9 cellular contexts compared by ENCODE assay signal in the genomic region with DNA sequence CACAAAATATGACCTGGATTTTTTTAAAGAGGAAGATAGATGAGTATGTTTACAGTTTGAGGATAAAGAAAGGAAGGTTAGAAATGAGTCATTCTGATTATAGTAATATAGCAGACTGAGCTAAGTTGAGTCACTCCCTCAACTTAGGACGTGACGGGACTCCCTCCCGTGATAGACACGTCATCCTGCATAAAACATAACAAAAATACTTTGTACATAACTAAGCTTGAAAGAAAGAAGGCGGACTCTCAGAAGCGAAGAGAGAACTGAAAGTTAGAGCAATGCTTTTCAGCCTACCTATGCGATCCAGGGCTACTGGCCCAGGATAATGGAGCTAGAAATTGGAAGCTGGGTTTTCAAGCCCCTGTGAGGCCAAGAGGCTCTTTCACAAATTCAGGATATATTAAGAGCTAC. TPM values are rescaled to one million over a fixed set of nuclear protein-coding genes. Genes with fewer than 3 reads are reported as not detected.
A peak's percentile ranks its signal among the peaks of the same experiment; 100 is the strongest.
DNase-seq lines count a peak whose midpoint lies in the region; ATAC-seq and TF ChIP-seq lines count a peak whose summit lies in the region.
"Had no signal": no experiment of that assay in that cellular context is flagged by ENCODE, and none has a peak within 500 bp of the region (broad histone marks: within the 10 kb centered on the region; RNA-seq: fewer than 3 reads in every experiment).

No MANE protein-coding gene starts in this region.

- no peaks in the 10 kb centered on the region for H3K27me3 ChIP-seq in SU-DHL-6 (ENCODE audit: low read length)
- no peaks in the 10 kb centered on the region for H3K27me3 ChIP-seq in gastrocnemius medialis
- H3K27me3 ChIP-seq in esophagus muscularis mucosa: no peaks in the 10 kb centered on the region
- H3K27me3 ChIP-seq: BLaER1 treated with 17β-estradiol and CSF1 and Interleukin-3, amounts not matched to agents 10 nM and 100 nM had no signal

- H3K27ac Mint-ChIP-seq in chondrocyte (ENCODE audit: unreplicated experiment): peak overlapping the region; percentile 98

- TF ChIP-seq CTCF in SU-DHL-6 (IDR thresholded peaks at IDR 0.05; ENCODE audit: insufficient read depth, low read length, poor library complexity, severe bottlenecking): no peak
- TF ChIP-seq CTCF in chondrocyte (IDR thresholded peaks at IDR 0.05): no peak
- TF ChIP-seq CTCF in gastrocnemius medialis (IDR thresholded peaks at IDR 0.05 in 4 of 5, conservative IDR thresholded peaks at IDR 0.05 in 1 of 5): no peak
- TF ChIP-seq CTCF in esophagus muscularis mucosa (IDR thresholded peaks at IDR 0.05): no peak

- H3K4me3 ChIP-seq in SU-DHL-6 (ENCODE audit: insufficient read depth, low read length, poor library complexity, severe bottlenecking) (no peak overlapping the region), gastrocnemius medialis (no peak overlapping the region), esophagus muscularis mucosa (no peak overlapping the region)
- H3K4me3 ChIP-seq: BLaER1 treated with 17β-estradiol and CSF1 and Interleukin-3, amounts not matched to agents 10 nM and 100 nM had no signal

- H3K27me3 Mint-ChIP-seq in chondrocyte (ENCODE audit: low read depth): no peaks in the 10 kb centered on the region

- peak; percentile 19 for DNase-seq in activated CD8-positive, alpha-beta memory T cell treated with anti-CD3 and anti-CD28 coated beads, Interleukin-2, amount 50 U/mL, for 4 hours
- DNase-seq in activated CD8-positive, alpha-beta memory T cell treated with anti-CD3 and anti-CD28 coated beads, Interleukin-2, amount 50 U/mL, for 48 hours: no peak
- no peak for DNase-seq in chondrocyte (ENCODE audit: low spot score)
- DNase-seq in gastrocnemius medialis: peak in 1 of 2 donors; percentile 24
- DNase-seq in NCI-H2081 treated with DMSO at 0.1 percent for 48 hours (lab: John Stamatoyannopoulos, UW): no peak
- no peak for DNase-seq in esophagus muscularis mucosa (ENCODE audit: extremely low spot score)

- H4K20me1 ChIP-seq in SU-DHL-6 (ENCODE audit: low read depth, low read length): no peaks in the 10 kb centered on the region
- H4K20me1 ChIP-seq: BLaER1 treated with 17β-estradiol and CSF1 and Interleukin-3, amounts not matched to agents 10 nM and 100 nM had no signal

- 41% methylated on average over 7 of the region's 7 CpGs for WGBS in esophagus muscularis mucosa

- in situ Hi-C loops in gastrocnemius medialis (cut with MboI; ENCODE audit: low sequenced_read_pairs in 4 of 4): loop anchor here in 3 of 4 donors (5.0 to 25.0 kb wide), 3 partner anchors 197 to 445 kb away; no protein-coding TSS in a partner anchor

- no peak overlapping the region for H3K9ac ChIP-seq in SU-DHL-6 (ENCODE audit: low read length)

- peak overlapping the region; percentile 25 for H2AFZ ChIP-seq in SU-DHL-6 (ENCODE audit: low read depth, low read length, severe bottlenecking)

- H3K36me3 Mint-ChIP-seq in chondrocyte (ENCODE audit: low read depth): peaks cover 2% of the 10 kb centered on the region

- H3K4me3 Mint-ChIP-seq in chondrocyte (ENCODE audit: unreplicated experiment): peak overlapping the region; percentile 70

- H3K27ac ChIP-seq in SU-DHL-6 (ENCODE audit: low read depth, low read length) (no peak overlapping the region), gastrocnemius medialis (peak overlapping the region in 2 of 4 donors; percentile 43 to 67), esophagus muscularis mucosa (replicated peaks in 1 of 4) (peak overlapping the region in 2 of 4 donors; percentile 23 to 48)

- H3K9me3 ChIP-seq in SU-DHL-6 (ENCODE audit: insufficient read depth, low read length): no peaks in the 10 kb centered on the region
- no peaks in the 10 kb centered on the region for H3K9me3 ChIP-seq in gastrocnemius medialis
- H3K9me3 ChIP-seq in esophagus muscularis mucosa: no peaks in the 10 kb centered on the region
- H3K9me3 ChIP-seq: BLaER1 treated with 17β-estradiol and CSF1 and Interleukin-3, amounts not matched to agents 10 nM and 100 nM had no signal

- ATAC-seq in HG03066 (IDR thresholded peaks at IDR 0.05; ENCODE audit: low read depth, unreplicated experiment) (peak; percentile 83), gastrocnemius medialis (peak; percentile 91 to 95)

- no peaks in the 10 kb centered on the region for H3K9me2 ChIP-seq in SU-DHL-6 (replicated peaks; ENCODE audit: insufficient read depth, low read length)

- H3K4me1 Mint-ChIP-seq in chondrocyte (ENCODE audit: low read depth): peaks cover 10% of the 10 kb centered on the region

- intact Hi-C loops in gastrocnemius medialis (cut with DNase I; ENCODE audit: low total_unique reads) (loop anchor here (5.0 kb wide), 1 partner anchor 52 kb away; the partner anchor contains the start of gene DESI2), esophagus muscularis mucosa (cut with DNase I) (loop anchor here (5.0 kb wide), 1 partner anchor 442 kb away; no protein-coding TSS in a partner anchor)

- TF ChIP-seq POLR2A in gastrocnemius medialis (IDR thresholded peaks at IDR 0.05): peak in 1 of 2 donors; percentile 27
- no peak for TF ChIP-seq POLR2A in esophagus muscularis mucosa (IDR thresholded peaks at IDR 0.05; ENCODE audit: low read depth)

- H3K4me2 ChIP-seq in SU-DHL-6 (ENCODE audit: low read depth, low read length, poor library complexity, severe bottlenecking): peak overlapping the region; percentile 28

- H3K36me3 ChIP-seq in SU-DHL-6 (ENCODE audit: low read length) (no peaks in the 10 kb centered on the region), gastrocnemius medialis (no peaks in the 10 kb centered on the region), esophagus muscularis mucosa (no peaks in the 10 kb centered on the region)
- H3K36me3 ChIP-seq: BLaER1 treated with 17β-estradiol and CSF1 and Interleukin-3, amounts not matched to agents 10 nM and 100 nM had no signal

- H3K79me2 ChIP-seq in SU-DHL-6 (ENCODE audit: insufficient read depth, low read length): no peaks in the 10 kb centered on the region

- H3K9me3 Mint-ChIP-seq in chondrocyte (ENCODE audit: low read depth): no peaks in the 10 kb centered on the region

- no peak for TF ChIP-seq EP300 in esophagus muscularis mucosa (IDR thresholded peaks at IDR 0.05)

- H3F3A ChIP-seq in SU-DHL-6 (ENCODE audit: insufficient read depth): no peaks in the 10 kb centered on the region

- H3K4me1 ChIP-seq in gastrocnemius medialis (no peaks in the 10 kb centered on the region), esophagus muscularis mucosa (no peaks in the 10 kb centered on the region)

RNA-seq across cellular contexts. Expression of gene DESI2, which starts 53.0 kb away (rescaled TPM):
- total RNA-seq in chondrocyte (57.2 to 65.6 TPM (median 62.9 TPM) in 3 replicates), gastrocnemius medialis (10 to 100 TPM; 22.8 to 33.0 (median 25.3) TPM), esophagus muscularis mucosa (10 to 100 TPM; 30.3 to 59.6 (median 31.4) TPM)
